Comparison of ENCODE assay signal across 2 cellular contexts in genomic region chr1:224594360-224594759, GRCh38.
TF ChIP-seq lines count a peak whose summit lies in the region.

No MANE protein-coding gene starts in this region.

TF ChIP-seq in GM23338, 12 proteins besides CTCF, POLR2A, EP300 and RAD21:
- TF ChIP-seq EZH2 (IDR thresholded peaks at IDR 0.05; ENCODE audit: low read depth, unreplicated experiment) (no peak), NANOG (IDR thresholded peaks at IDR 0.05; ENCODE audit: borderline replicate concordance) (no peak), ZNF331 (CRISPR knock-in tag; IDR thresholded peaks at IDR 0.05; ENCODE audit: low read depth) (no peak), CREB1 (CRISPR knock-in tag; IDR thresholded peaks at IDR 0.05; ENCODE audit: low read depth) (no peak), ZNF462 (CRISPR knock-in tag; IDR thresholded peaks at IDR 0.05) (no peak), REST (IDR thresholded peaks at IDR 0.05; ENCODE audit: unreplicated experiment) (no peak), JUNB (IDR thresholded peaks at IDR 0.05; ENCODE audit: unreplicated experiment) (no peak), ETS1 (IDR thresholded peaks at IDR 0.05) (no peak), STAT1 (IDR thresholded peaks at IDR 0.05; ENCODE audit: unreplicated experiment) (no peak), POLR2AphosphoS5 (IDR thresholded peaks at IDR 0.05; ENCODE audit: low read depth) (no peak), ZNF114 (CRISPR knock-in tag; IDR thresholded peaks at IDR 0.05) (no peak), EZH2phosphoT487 (IDR thresholded peaks at IDR 0.05; ENCODE audit: unreplicated experiment) (no peak)

TF ChIP-seq in H1, 55 proteins besides CTCF, POLR2A, EP300 and RAD21:
- TF ChIP-seq CTBP2 (IDR thresholded peaks at IDR 0.05; ENCODE audit: borderline replicate concordance, insufficient read depth, insufficient read length, low read length) = no peak
